Comparison of ENCODE assay signal across 7 cellular contexts in the genomic region with DNA sequence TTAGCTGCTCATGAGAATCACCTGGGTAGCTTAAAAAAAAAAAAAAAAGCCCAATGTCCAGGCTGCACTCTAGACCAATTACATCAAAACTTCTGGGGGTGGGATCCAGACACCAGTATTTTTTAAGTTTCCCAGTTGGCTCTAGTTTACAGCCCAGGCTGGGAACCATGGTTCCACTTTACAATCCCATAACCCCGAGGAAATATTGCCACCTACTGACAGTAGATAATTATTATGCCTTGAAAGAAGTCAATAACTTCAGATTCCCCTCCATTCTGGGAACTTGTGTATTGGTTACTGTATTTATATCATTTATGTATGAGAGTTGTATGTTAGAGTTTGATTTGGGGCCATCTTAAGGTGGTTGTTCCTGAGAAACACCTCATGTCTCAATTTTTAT.
DNase-seq lines count a peak whose midpoint lies in the region; ATAC-seq and TF ChIP-seq lines count a peak whose summit lies in the region.

No MANE protein-coding gene starts in this region.

- POLR2A ChIA-PET in naive thymus-derived CD4-positive, alpha-beta T cell (lab: Charles Lee): no interaction called here

- H3K9me3 Mint-ChIP-seq in activated naive CD4-positive, alpha-beta T cell treated with anti-CD3 and anti-CD28 coated beads for 36 hours: no peaks in the 10 kb centered on the region
- H3K9me3 Mint-ChIP-seq in naive thymus-derived CD4-positive, alpha-beta T cell: no peaks in the 10 kb centered on the region

- H3K27ac Mint-ChIP-seq in activated naive CD4-positive, alpha-beta T cell treated with anti-CD3 and anti-CD28 coated beads for 36 hours: no peak overlapping the region
- H3K27ac Mint-ChIP-seq in naive thymus-derived CD4-positive, alpha-beta T cell: no peak overlapping the region

- H3K36me3 Mint-ChIP-seq in activated naive CD4-positive, alpha-beta T cell treated with anti-CD3 and anti-CD28 coated beads for 36 hours (ENCODE audit: low read depth): no peaks in the 10 kb centered on the region
- H3K36me3 Mint-ChIP-seq in naive thymus-derived CD4-positive, alpha-beta T cell: no peaks in the 10 kb centered on the region

- no peak overlapping the region for H3K27ac ChIP-seq in right lobe of liver
- no peak overlapping the region for H3K27ac ChIP-seq in naive thymus-derived CD4-positive, alpha-beta T cell (ENCODE audit: low read depth, low read length)

- peak; percentile 71 to 89 (median 83) for ATAC-seq in right lobe of liver
- no peak for ATAC-seq in naive thymus-derived CD4-positive, alpha-beta T cell

- 0% methylated on average over 1 of the region's 1 CpG for WGBS in right lobe of liver (ENCODE audit: insufficient coverage, low coverage, low lambda C conversion rate, missing lambda C conversion rate)

- H3K4me1 Mint-ChIP-seq in activated naive CD4-positive, alpha-beta T cell treated with anti-CD3 and anti-CD28 coated beads for 36 hours (ENCODE audit: low read depth): no peaks in the 10 kb centered on the region
- no peaks in the 10 kb centered on the region for H3K4me1 Mint-ChIP-seq in naive thymus-derived CD4-positive, alpha-beta T cell

- H3K4me3 Mint-ChIP-seq in activated naive CD4-positive, alpha-beta T cell treated with anti-CD3 and anti-CD28 coated beads for 36 hours: no peak overlapping the region
- no peak overlapping the region for H3K4me3 Mint-ChIP-seq in naive thymus-derived CD4-positive, alpha-beta T cell

- CTCF ChIA-PET in activated naive CD4-positive, alpha-beta T cell treated with anti-CD3 and anti-CD28 coated beads for 36 hours (lab: Charles Lee): interaction anchor here (0.6 to 2.3 kb wide), 2 partner anchors 215 to 220 kb away, joined by 4 to 13 read pairs; no protein-coding TSS in a partner anchor
- CTCF ChIA-PET in naive thymus-derived CD4-positive, alpha-beta T cell (lab: Charles Lee): no interaction called here

- no peaks in the 10 kb centered on the region for H3K4me1 ChIP-seq in right lobe of liver
- H3K4me1 ChIP-seq in naive thymus-derived CD4-positive, alpha-beta T cell (ENCODE audit: control insufficient read depth in 2 of 2, insufficient read depth in 2 of 2, low read length in 2 of 2): no peaks in the 10 kb centered on the region

- no peaks in the 10 kb centered on the region for H3K9me3 ChIP-seq in right lobe of liver
- H3K9me3 ChIP-seq in naive thymus-derived CD4-positive, alpha-beta T cell (ENCODE audit: control insufficient read depth in 2 of 3, low read length in 3 of 3): no peaks in the 10 kb centered on the region

- TF ChIP-seq POLR2A in right lobe of liver (IDR thresholded peaks at IDR 0.05): no peak

- no peak for DNase-seq in GM12864 (ENCODE audit: low read depth)
- peak; percentile 62 for DNase-seq in NCI-H1694 treated with DMSO at 0.1 percent for 48 hours (lab: John Stamatoyannopoulos, UW)
- DNase-seq in astrocyte of the hippocampus (ENCODE audit: low read depth, low spot score): peak; percentile 58
- DNase-seq in right lobe of liver: no peak
- no peak for DNase-seq in activated CD8-positive, alpha-beta memory T cell treated with anti-CD3 and anti-CD28 coated beads for 24 hours
- no peak for DNase-seq in activated naive CD4-positive, alpha-beta T cell treated with anti-CD3 and anti-CD28 coated beads for 36 hours
- no peak for DNase-seq in naive thymus-derived CD4-positive, alpha-beta T cell

- no peaks in the 10 kb centered on the region for H3K36me3 ChIP-seq in right lobe of liver
- H3K36me3 ChIP-seq in naive thymus-derived CD4-positive, alpha-beta T cell (ENCODE audit: control insufficient read depth in 2 of 3, insufficient read depth in 3 of 3, low read length in 3 of 3): no peaks in the 10 kb centered on the region

- intact Hi-C loops in right lobe of liver (cut with DNase I): loop anchor here in 1 of 2 donors (10.0 kb wide), 1 partner anchor 222 kb away; no protein-coding TSS in a partner anchor
- intact Hi-C loops in activated naive CD4-positive, alpha-beta T cell treated with anti-CD3 and anti-CD28 coated beads for 36 hours (cut with micrococcal nuclease): loop anchor here (1.0 kb wide), 1 partner anchor 220 kb away; no protein-coding TSS in a partner anchor
- intact Hi-C loops in naive thymus-derived CD4-positive, alpha-beta T cell (cut with micrococcal nuclease): loop anchor here (1.0 to 10.0 kb wide), 3 partner anchors 220 to 482 kb away; no protein-coding TSS in a partner anchor

- peaks cover 15% of the 10 kb centered on the region for H3K27me3 Mint-ChIP-seq in activated naive CD4-positive, alpha-beta T cell treated with anti-CD3 and anti-CD28 coated beads for 36 hours (ENCODE audit: low read depth)
- peaks cover 12 to 46% (median 21%) of the 10 kb centered on the region in 5 donors for H3K27me3 Mint-ChIP-seq in naive thymus-derived CD4-positive, alpha-beta T cell

- no peak overlapping the region for H3K4me3 ChIP-seq in GM12864 (ENCODE audit: low read depth, low read length)
- H3K4me3 ChIP-seq in right lobe of liver: no peak overlapping the region
- H3K4me3 ChIP-seq in naive thymus-derived CD4-positive, alpha-beta T cell (ENCODE audit: low read length): no peak overlapping the region

- TF ChIP-seq CTCF in GM12864 (IDR thresholded peaks at IDR 0.05; ENCODE audit: low read depth, low read length, missing control alignments) (peak; percentile 17), right lobe of liver (IDR thresholded peaks at IDR 0.05) (peak; percentile 39 to 53 (median 44))

- H3K27me3 ChIP-seq in right lobe of liver: no peaks in the 10 kb centered on the region
- peaks cover 0 to 5% of the 10 kb centered on the region in 2 donors for H3K27me3 ChIP-seq in naive thymus-derived CD4-positive, alpha-beta T cell (ENCODE audit: control insufficient read depth in 2 of 2, insufficient read depth in 2 of 2, low read length in 2 of 2)

Comparison
In these comparisons a context has a peak if more than half of its experiments do, and no peak if none do; other contexts are left out.
1. DNase-seq: peak in NCI-H1694 treated with DMSO at 0.1 percent for 48 hours (single experiment) and astrocyte of the hippocampus (single experiment); none in GM12864 (single experiment), right lobe of liver (0 of 3), activated CD8-positive, alpha-beta memory T cell treated with anti-CD3 and anti-CD28 coated beads for 24 hours (single experiment), activated naive CD4-positive, alpha-beta T cell treated with anti-CD3 and anti-CD28 coated beads for 36 hours (single experiment) and naive thymus-derived CD4-positive, alpha-beta T cell (0 of 9).